In genomic region chr12:124745891-124746570, GRCh38 we compare ENCODE assay signal across 1 cellular context.
A peak's percentile ranks its signal among the peaks of the same experiment; 100 is the strongest.
TF ChIP-seq lines count a peak whose summit lies in the region.

No MANE protein-coding gene starts in this region.

TF ChIP-seq in HepG2, 621 proteins besides CTCF, POLR2A, EP300 and RAD21 (continued from another document and continues in another):
- TF ChIP-seq, protein P1, sequence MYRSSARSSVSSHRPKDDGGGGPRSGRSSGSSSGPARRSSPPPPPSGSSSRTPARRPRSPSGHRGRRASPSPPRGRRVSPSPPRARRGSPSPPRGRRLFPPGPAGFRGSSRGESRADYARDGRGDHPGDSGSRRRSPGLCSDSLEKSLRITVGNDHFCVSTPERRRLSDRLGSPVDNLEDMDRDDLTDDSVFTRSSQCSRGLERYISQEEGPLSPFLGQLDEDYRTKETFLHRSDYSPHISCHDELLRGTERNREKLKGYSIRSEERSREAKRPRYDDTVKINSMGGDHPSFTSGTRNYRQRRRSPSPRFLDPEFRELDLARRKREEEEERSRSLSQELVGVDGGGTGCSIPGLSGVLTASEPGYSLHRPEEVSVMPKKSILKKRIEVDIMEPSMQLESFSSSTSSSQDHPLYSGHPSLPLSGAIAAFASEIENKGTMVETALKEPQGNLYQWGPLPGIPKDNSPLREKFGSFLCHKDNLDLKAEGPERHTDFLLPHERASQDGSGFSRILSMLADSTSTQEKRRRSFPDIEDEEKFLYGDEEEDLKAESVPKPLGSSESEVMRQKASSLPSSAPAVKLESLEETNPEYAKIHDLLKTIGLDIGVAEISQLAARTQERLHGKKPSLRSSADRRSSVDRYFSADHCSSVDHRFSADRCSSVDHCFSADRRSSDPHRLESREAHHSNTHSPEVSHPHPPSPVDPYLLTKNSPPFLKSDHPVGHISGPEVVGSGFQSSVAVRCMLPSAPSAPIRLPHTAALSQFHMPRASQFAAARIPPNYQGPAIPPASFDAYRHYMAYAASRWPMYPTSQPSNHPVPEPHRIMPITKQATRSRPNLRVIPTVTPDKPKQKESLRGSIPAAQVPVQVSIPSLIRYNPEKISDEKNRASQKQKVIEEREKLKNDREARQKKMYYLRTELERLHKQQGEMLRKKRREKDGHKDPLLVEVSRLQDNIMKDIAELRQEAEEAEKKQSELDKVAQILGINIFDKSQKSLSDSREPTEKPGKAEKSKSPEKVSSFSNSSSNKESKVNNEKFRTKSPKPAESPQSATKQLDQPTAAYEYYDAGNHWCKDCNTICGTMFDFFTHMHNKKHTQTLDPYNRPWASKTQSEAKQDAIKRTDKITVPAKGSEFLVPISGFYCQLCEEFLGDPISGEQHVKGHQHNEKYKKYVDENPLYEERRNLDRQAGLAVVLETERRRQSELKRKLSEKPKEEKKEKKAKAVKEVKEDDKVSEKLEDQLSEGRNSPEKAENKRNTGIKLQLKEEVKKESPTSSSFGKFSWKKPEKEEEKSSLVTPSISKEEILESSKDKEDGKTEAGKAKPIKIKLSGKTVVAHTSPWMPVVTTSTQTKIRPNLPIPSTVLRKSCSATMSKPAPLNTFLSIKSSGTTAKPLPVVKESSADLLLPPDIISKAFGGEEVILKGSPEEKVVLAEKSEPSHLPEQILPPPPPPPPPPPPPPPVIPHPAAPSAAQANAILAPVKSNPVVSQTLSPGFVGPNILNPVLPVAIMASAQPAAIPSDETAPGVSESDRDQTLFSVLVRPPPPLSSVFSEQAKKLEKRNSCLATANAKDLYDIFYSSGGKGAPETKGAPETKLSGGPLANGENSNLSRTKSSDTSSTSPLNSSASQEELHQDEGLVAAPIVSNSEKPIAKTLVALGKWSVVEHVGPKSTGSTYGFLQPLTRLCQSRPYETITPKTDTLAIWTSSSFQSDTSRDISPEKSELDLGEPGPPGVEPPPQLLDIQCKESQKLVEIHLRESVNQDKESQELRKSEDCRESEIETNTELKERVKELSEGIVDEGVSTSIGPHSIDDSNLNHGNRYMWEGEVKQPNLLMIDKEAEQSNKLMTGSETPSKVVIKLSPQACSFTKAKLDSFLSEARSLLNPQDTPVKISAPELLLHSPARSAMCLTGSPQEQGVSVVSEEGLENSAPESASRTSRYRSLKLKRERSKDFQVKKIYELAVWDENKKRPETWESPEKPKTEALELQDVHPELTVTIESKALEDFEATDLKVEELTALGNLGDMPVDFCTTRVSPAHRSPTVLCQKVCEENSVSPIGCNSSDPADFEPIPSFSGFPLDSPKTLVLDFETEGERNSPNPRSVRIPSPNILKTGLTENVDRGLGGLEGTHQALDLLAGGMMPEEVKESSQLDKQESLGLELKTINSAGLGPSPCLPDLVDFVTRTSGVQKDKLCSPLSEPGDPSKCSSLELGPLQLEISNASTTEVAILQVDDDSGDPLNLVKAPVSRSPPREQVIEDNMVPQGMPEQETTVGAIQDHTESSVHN (CRISPR knock-in tag; IDR thresholded peaks at IDR 0.05): no peak
- TF ChIP-seq, protein P2, sequence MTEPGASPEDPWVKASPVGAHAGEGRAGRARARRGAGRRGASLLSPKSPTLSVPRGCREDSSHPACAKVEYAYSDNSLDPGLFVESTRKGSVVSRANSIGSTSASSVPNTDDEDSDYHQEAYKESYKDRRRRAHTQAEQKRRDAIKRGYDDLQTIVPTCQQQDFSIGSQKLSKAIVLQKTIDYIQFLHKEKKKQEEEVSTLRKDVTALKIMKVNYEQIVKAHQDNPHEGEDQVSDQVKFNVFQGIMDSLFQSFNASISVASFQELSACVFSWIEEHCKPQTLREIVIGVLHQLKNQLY (CRISPR knock-in tag; IDR thresholded peaks at IDR 0.05): no peak
- TF ChIP-seq FOXP1 (IDR thresholded peaks at IDR 0.05) (no peak), FOXP1 (CRISPR knock-in tag; IDR thresholded peaks at IDR 0.05) (peak; percentile 74; the same call in 1 of the 2 replicates), PBX2 (CRISPR knock-in tag; IDR thresholded peaks at IDR 0.05) (no peak), ZSCAN22 (CRISPR knock-in tag; IDR thresholded peaks at IDR 0.05) (no peak), PAF1 (CRISPR knock-in tag; IDR thresholded peaks at IDR 0.05) (no peak), MIXL1 (CRISPR knock-in tag; IDR thresholded peaks at IDR 0.05) (no peak), ADNP (CRISPR knock-in tag; IDR thresholded peaks at IDR 0.05) (peak; percentile 70; the same call in 1 of the 2 replicates), RARA (CRISPR knock-in tag; IDR thresholded peaks at IDR 0.05) (peak; percentile 64), AGO1 (IDR thresholded peaks at IDR 0.05; ENCODE audit: low read depth, low read length, poor library complexity, severe bottlenecking) (no peak), ZNF883 (CRISPR knock-in tag; IDR thresholded peaks at IDR 0.05; ENCODE audit: not compliant biosample characterization) (peak; percentile 51), RCOR2 (CRISPR knock-in tag; IDR thresholded peaks at IDR 0.05) (peak; percentile 88), ATF1 (CRISPR knock-in tag; IDR thresholded peaks at IDR 0.05) (no peak), ZKSCAN8 (CRISPR knock-in tag; IDR thresholded peaks at IDR 0.05; ENCODE audit: borderline replicate concordance) (peak; percentile 66), YEATS4 (CRISPR knock-in tag; IDR thresholded peaks at IDR 0.05; ENCODE audit: borderline replicate concordance) (no peak), HMG20B (CRISPR knock-in tag; conservative IDR thresholded peaks at IDR 0.05) (peak; percentile 57; the same call in 1 of the 2 replicates), ZNF496 (CRISPR knock-in tag; IDR thresholded peaks at IDR 0.05; ENCODE audit: insufficient replicate concordance) (no peak), TARDBP (CRISPR knock-in tag; IDR thresholded peaks at IDR 0.05) (peak; percentile 46; the same call in 1 of the 2 replicates), PCBP2 (optimal IDR thresholded peaks at IDR 0.05; ENCODE audit: low read depth, low read length, poor library complexity, severe bottlenecking) (no peak), ZNF703 (CRISPR knock-in tag; IDR thresholded peaks at IDR 0.05; ENCODE audit: borderline replicate concordance) (no peak), HMGA1 (CRISPR knock-in tag; conservative IDR thresholded peaks at IDR 0.05) (no peak), SP4 (CRISPR knock-in tag; IDR thresholded peaks at IDR 0.05) (no peak), ZC3H13 (CRISPR knock-in tag; IDR thresholded peaks at IDR 0.05) (no peak), ZNF784 (CRISPR knock-in tag; IDR thresholded peaks at IDR 0.05; ENCODE audit: borderline replicate concordance) (0 out of 2 replicates have a peak, but pooled peaks have one; percentile 59), POLR2AphosphoS5 (IDR thresholded peaks at IDR 0.05; ENCODE audit: low read depth, low read length) (no peak), ZNF552 (CRISPR knock-in tag; IDR thresholded peaks at IDR 0.05; ENCODE audit: borderline replicate concordance) (no peak), SOX5 (CRISPR knock-in tag; IDR thresholded peaks at IDR 0.05; ENCODE audit: borderline replicate concordance) (peak; percentile 86; the same call in 1 of the 2 replicates), RXRA (CRISPR knock-in tag; IDR thresholded peaks at IDR 0.05) (peak; percentile 88), PATZ1 (CRISPR knock-in tag; IDR thresholded peaks at IDR 0.05) (peak; percentile 89), ZNF44 (CRISPR knock-in tag; IDR thresholded peaks at IDR 0.05) (0 out of 2 replicates have a peak, but pooled peaks have one; percentile 38)
- TF ChIP-seq, protein P3, sequence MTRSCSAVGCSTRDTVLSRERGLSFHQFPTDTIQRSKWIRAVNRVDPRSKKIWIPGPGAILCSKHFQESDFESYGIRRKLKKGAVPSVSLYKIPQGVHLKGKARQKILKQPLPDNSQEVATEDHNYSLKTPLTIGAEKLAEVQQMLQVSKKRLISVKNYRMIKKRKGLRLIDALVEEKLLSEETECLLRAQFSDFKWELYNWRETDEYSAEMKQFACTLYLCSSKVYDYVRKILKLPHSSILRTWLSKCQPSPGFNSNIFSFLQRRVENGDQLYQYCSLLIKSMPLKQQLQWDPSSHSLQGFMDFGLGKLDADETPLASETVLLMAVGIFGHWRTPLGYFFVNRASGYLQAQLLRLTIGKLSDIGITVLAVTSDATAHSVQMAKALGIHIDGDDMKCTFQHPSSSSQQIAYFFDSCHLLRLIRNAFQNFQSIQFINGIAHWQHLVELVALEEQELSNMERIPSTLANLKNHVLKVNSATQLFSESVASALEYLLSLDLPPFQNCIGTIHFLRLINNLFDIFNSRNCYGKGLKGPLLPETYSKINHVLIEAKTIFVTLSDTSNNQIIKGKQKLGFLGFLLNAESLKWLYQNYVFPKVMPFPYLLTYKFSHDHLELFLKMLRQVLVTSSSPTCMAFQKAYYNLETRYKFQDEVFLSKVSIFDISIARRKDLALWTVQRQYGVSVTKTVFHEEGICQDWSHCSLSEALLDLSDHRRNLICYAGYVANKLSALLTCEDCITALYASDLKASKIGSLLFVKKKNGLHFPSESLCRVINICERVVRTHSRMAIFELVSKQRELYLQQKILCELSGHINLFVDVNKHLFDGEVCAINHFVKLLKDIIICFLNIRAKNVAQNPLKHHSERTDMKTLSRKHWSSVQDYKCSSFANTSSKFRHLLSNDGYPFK (CRISPR knock-in tag; IDR thresholded peaks at IDR 0.05; ENCODE audit: borderline replicate concordance): no peak
- TF ChIP-seq, protein P4, sequence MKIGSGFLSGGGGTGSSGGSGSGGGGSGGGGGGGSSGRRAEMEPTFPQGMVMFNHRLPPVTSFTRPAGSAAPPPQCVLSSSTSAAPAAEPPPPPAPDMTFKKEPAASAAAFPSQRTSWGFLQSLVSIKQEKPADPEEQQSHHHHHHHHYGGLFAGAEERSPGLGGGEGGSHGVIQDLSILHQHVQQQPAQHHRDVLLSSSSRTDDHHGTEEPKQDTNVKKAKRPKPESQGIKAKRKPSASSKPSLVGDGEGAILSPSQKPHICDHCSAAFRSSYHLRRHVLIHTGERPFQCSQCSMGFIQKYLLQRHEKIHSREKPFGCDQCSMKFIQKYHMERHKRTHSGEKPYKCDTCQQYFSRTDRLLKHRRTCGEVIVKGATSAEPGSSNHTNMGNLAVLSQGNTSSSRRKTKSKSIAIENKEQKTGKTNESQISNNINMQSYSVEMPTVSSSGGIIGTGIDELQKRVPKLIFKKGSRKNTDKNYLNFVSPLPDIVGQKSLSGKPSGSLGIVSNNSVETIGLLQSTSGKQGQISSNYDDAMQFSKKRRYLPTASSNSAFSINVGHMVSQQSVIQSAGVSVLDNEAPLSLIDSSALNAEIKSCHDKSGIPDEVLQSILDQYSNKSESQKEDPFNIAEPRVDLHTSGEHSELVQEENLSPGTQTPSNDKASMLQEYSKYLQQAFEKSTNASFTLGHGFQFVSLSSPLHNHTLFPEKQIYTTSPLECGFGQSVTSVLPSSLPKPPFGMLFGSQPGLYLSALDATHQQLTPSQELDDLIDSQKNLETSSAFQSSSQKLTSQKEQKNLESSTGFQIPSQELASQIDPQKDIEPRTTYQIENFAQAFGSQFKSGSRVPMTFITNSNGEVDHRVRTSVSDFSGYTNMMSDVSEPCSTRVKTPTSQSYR (CRISPR knock-in tag; IDR thresholded peaks at IDR 0.05; ENCODE audit: borderline replicate concordance): peak; percentile 90
- TF ChIP-seq, protein P5, sequence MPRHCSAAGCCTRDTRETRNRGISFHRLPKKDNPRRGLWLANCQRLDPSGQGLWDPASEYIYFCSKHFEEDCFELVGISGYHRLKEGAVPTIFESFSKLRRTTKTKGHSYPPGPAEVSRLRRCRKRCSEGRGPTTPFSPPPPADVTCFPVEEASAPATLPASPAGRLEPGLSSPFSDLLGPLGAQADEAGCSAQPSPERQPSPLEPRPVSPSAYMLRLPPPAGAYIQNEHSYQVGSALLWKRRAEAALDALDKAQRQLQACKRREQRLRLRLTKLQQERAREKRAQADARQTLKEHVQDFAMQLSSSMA (CRISPR knock-in tag; IDR thresholded peaks at IDR 0.05): no peak
- TF ChIP-seq, protein P6, sequence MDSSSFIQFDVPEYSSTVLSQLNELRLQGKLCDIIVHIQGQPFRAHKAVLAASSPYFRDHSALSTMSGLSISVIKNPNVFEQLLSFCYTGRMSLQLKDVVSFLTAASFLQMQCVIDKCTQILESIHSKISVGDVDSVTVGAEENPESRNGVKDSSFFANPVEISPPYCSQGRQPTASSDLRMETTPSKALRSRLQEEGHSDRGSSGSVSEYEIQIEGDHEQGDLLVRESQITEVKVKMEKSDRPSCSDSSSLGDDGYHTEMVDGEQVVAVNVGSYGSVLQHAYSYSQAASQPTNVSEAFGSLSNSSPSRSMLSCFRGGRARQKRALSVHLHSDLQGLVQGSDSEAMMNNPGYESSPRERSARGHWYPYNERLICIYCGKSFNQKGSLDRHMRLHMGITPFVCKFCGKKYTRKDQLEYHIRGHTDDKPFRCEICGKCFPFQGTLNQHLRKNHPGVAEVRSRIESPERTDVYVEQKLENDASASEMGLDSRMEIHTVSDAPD (CRISPR knock-in tag; IDR thresholded peaks at IDR 0.05): no peak
- TF ChIP-seq, protein P7, sequence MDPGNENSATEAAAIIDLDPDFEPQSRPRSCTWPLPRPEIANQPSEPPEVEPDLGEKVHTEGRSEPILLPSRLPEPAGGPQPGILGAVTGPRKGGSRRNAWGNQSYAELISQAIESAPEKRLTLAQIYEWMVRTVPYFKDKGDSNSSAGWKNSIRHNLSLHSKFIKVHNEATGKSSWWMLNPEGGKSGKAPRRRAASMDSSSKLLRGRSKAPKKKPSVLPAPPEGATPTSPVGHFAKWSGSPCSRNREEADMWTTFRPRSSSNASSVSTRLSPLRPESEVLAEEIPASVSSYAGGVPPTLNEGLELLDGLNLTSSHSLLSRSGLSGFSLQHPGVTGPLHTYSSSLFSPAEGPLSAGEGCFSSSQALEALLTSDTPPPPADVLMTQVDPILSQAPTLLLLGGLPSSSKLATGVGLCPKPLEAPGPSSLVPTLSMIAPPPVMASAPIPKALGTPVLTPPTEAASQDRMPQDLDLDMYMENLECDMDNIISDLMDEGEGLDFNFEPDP (CRISPR knock-in tag; conservative IDR thresholded peaks at IDR 0.05): no peak
